In genomic region chr6:142173980-142174379, GRCh38 we compare ENCODE assay signal across 1 cellular context.
TF ChIP-seq lines count a peak whose summit lies in the region.

No MANE protein-coding gene starts in this region.

TF ChIP-seq in HepG2, 621 proteins besides CTCF, POLR2A, EP300 and RAD21:
- no peak for TF ChIP-seq NCOA1 (CRISPR knock-in tag; IDR thresholded peaks at IDR 0.05)
- TF ChIP-seq RBM22 (optimal IDR thresholded peaks at IDR 0.05; ENCODE audit: low read length): peak; percentile 50
- TF ChIP-seq CHCHD3 (CRISPR knock-in tag; IDR thresholded peaks at IDR 0.05): no peak
- no peak for TF ChIP-seq CC2D1A (CRISPR knock-in tag; IDR thresholded peaks at IDR 0.05)
- TF ChIP-seq FOXJ3 (CRISPR knock-in tag; IDR thresholded peaks at IDR 0.05; ENCODE audit: borderline replicate concordance): no peak
